In the genomic region with DNA sequence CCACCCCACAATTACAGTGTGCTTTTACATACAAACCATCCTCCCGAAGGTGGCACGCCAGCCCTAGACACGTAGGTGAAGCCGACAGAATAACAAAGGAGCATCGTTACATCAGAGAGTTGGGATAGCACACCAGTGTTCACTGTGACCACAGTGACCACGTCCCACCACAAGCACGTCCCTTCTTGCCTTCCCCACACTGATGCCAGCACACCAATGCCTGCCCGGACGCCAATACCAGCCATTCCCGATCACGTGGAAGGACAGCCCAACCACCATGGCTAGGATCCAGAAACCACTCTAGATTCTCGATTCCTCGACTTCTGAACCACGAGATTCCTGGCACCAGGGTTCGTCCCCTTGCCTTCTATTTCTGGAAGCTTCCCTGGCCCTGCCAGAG, we compare ENCODE assay signal across 20 cellular contexts. TPM values are rescaled to one million over a fixed set of nuclear protein-coding genes. Genes with fewer than 3 reads are reported as not detected.
DNase-seq lines count a peak whose midpoint lies in the region; TF ChIP-seq lines count a peak whose summit lies in the region.
"Had no signal": no experiment of that assay in that cellular context is flagged by ENCODE, and none has a peak within 500 bp of the region (broad histone marks: within the 10 kb centered on the region; RNA-seq: fewer than 3 reads in every experiment).

No MANE protein-coding gene starts in this region.

- no peak overlapping the region for H3K4me2 ChIP-seq in neural progenitor cell

- TF ChIP-seq CTCF in neural progenitor cell (IDR thresholded peaks at IDR 0.05) = no peak

- peak overlapping the region; percentile 63 for H3K27ac Mint-ChIP-seq in T-helper 2 cell treated with Interferon-gamma antibody and Interleukin-4, amounts not matched to agents 5 μg/mL and 100 μg/mL, for 36 hours
- H3K27ac Mint-ChIP-seq in neural progenitor cell = peak overlapping the region; percentile 54
- H3K27ac Mint-ChIP-seq: mesothelial cell of epicardium had no signal

- no peaks in the 10 kb centered on the region for H3F3A ChIP-seq in neural progenitor cell (ENCODE audit: low read depth)

- H3K4me3 Mint-ChIP-seq in T-helper 2 cell treated with Interferon-gamma antibody and Interleukin-4, amounts not matched to agents 5 μg/mL and 100 μg/mL, for 36 hours = no peak overlapping the region
- H3K4me3 Mint-ChIP-seq in neural progenitor cell = no peak overlapping the region
- H3K4me3 Mint-ChIP-seq: mesothelial cell of epicardium had no signal

- DNase-seq in T-helper 2 cell treated with Interferon-gamma antibody and Interleukin-4, amounts not matched to agents 5 μg/mL and 100 μg/mL, for 36 hours (ENCODE audit: low spot score) = no peak
- DNase-seq in T-helper 2 cell (no peak), LHCN-M2 (ENCODE audit: low read depth) (peak; percentile 14), astrocyte of the hippocampus (ENCODE audit: low read depth, low spot score) (peak; percentile 70), neural progenitor cell (ENCODE audit: low spot score) (no peak), G401 (ENCODE audit: low spot score) (no peak), HuH-7 (ENCODE audit: low spot score) (no peak), NCI-H82 treated with DMSO at 0.1 percent for 48 hours (lab: John Stamatoyannopoulos, UW; ENCODE audit: unreplicated experiment) (no peak)
- DNase-seq: 8988T, cortex of kidney, heart left ventricle, NCI-H1436, NCI-H226, SHP77 treated with DMSO at 0.1 percent for 48 hours, spleen had no signal

- no peaks in the 10 kb centered on the region for H3K79me2 ChIP-seq in neural progenitor cell (ENCODE audit: low read depth)
- H3K79me2 ChIP-seq: parathyroid adenoma had no signal

- H2AFZ ChIP-seq in neural progenitor cell (replicated peaks) = no peak overlapping the region
- H2AFZ ChIP-seq: parathyroid adenoma had no signal

- no peaks in the 10 kb centered on the region for H3K4me1 ChIP-seq in neural progenitor cell
- H3K4me1 ChIP-seq: ascending aorta, heart left ventricle, spleen had no signal

- H3K27me3 ChIP-seq in neural progenitor cell = no peaks in the 10 kb centered on the region
- H3K27me3 ChIP-seq: ascending aorta, heart left ventricle, spleen had no signal

- H3K4me1 Mint-ChIP-seq in T-helper 2 cell treated with Interferon-gamma antibody and Interleukin-4, amounts not matched to agents 5 μg/mL and 100 μg/mL, for 36 hours (ENCODE audit: low read depth) = peaks cover 3% of the 10 kb centered on the region
- H3K4me1 Mint-ChIP-seq in neural progenitor cell = no peaks in the 10 kb centered on the region
- H3K4me1 Mint-ChIP-seq: mesothelial cell of epicardium had no signal

- H3K27me3 Mint-ChIP-seq in T-helper 2 cell treated with Interferon-gamma antibody and Interleukin-4, amounts not matched to agents 5 μg/mL and 100 μg/mL, for 36 hours (ENCODE audit: low read depth) = no peaks in the 10 kb centered on the region
- H3K27me3 Mint-ChIP-seq in neural progenitor cell (ENCODE audit: insufficient read depth, low read depth) = no peaks in the 10 kb centered on the region

- H3K9me3 ChIP-seq in neural progenitor cell (ENCODE audit: low read depth) = no peaks in the 10 kb centered on the region
- H3K9me3 ChIP-seq: ascending aorta, heart left ventricle, spleen had no signal

- H3K36me3 ChIP-seq in neural progenitor cell = no peaks in the 10 kb centered on the region
- H3K36me3 ChIP-seq: ascending aorta had no signal

- H3K9me3 Mint-ChIP-seq in T-helper 2 cell treated with Interferon-gamma antibody and Interleukin-4, amounts not matched to agents 5 μg/mL and 100 μg/mL, for 36 hours = no peaks in the 10 kb centered on the region
- no peaks in the 10 kb centered on the region for H3K9me3 Mint-ChIP-seq in neural progenitor cell
- H3K9me3 Mint-ChIP-seq: mesothelial cell of epicardium had no signal

- H3K36me3 Mint-ChIP-seq in T-helper 2 cell treated with Interferon-gamma antibody and Interleukin-4, amounts not matched to agents 5 μg/mL and 100 μg/mL, for 36 hours (ENCODE audit: low read depth) = peaks cover 74% of the 10 kb centered on the region
- H3K36me3 Mint-ChIP-seq in neural progenitor cell = peaks cover 22% of the 10 kb centered on the region

- in situ Hi-C loops in G401 (cut with HindIII; ENCODE audit: low sequenced_read_pairs) = no loop called here

- no peak overlapping the region for H3K27ac ChIP-seq in neural progenitor cell
- H3K27ac ChIP-seq: ascending aorta, heart left ventricle, parathyroid adenoma, spleen had no signal

- H3K9ac ChIP-seq in neural progenitor cell = no peak overlapping the region
- H3K9ac ChIP-seq: parathyroid adenoma had no signal

- no peaks in the 10 kb centered on the region for H4K20me1 ChIP-seq in neural progenitor cell (ENCODE audit: low read depth)

- H3K4me3 ChIP-seq in neural progenitor cell = no peak overlapping the region
- H3K4me3 ChIP-seq: ascending aorta, GM12878, heart left ventricle, K562, spleen had no signal

RNA-seq across cellular contexts. Expression of gene GPR68, which starts 48.0 kb away (rescaled TPM):
- total RNA-seq in LHCN-M2 (2014; rRNA removed) = 6.5 and 8.6 TPM in 2 replicates
- 2.4 TPM for polyA plus RNA-seq in LHCN-M2 (2012)
- 0.84 TPM in 1 of 2 replicates, not detected in the other for total RNA-seq in neural progenitor cell (ENCODE audit: low replicate concordance)
- 0.55 and 3.5 TPM in 2 replicates for total RNA-seq in G401 (2014; rRNA removed; shearing (Covaris generic))
- total RNA-seq: ascending aorta had no signal

Comparison
In these comparisons a context has a peak if more than half of its experiments do, and no peak if none do; other contexts are left out.
1. DNase-seq: peak in LHCN-M2 (single experiment) and astrocyte of the hippocampus (single experiment); none in T-helper 2 cell treated with Interferon-gamma antibody and Interleukin-4, amounts not matched to agents 5 μg/mL and 100 μg/mL, for 36 hours (single experiment), T-helper 2 cell (0 of 5), neural progenitor cell (single experiment), G401 (single experiment), HuH-7 (single experiment) and NCI-H82 treated with DMSO at 0.1 percent for 48 hours (single experiment).